In genomic region chr6:30774701-30775100, GRCh38 we compare ENCODE assay signal across 15 cellular contexts.
"Had no signal": no experiment of that assay in that cellular context is flagged by ENCODE, and none has a peak within 500 bp of the region (broad histone marks: within the 10 kb centered on the region; RNA-seq: fewer than 3 reads in every experiment).

No MANE protein-coding gene starts in this region.

- H3K27ac ChIP-seq: adrenal gland, pancreas, SJCRH30, skin epidermis, tibial artery had no signal

- H3K4me3 ChIP-seq: adrenal gland, pancreas, SJCRH30, skin epidermis, tibial artery had no signal

- H3K9me3 ChIP-seq: adrenal gland, pancreas, SJCRH30, tibial artery had no signal

- H3K36me3 ChIP-seq: adrenal gland, pancreas, SJCRH30, tibial artery had no signal

- H3K27me3 ChIP-seq: adrenal gland, pancreas, SJCRH30, tibial artery had no signal

- H3K9me3 Mint-ChIP-seq: central memory CD8-positive, alpha-beta T cell; stimulated activated memory B cell treated with anti-CD40 and anti-IgM and Interleukin-4, amounts not matched to agents 10 μg/mL and 1 μg/mL and 100 μg/mL, for 72 hours had no signal

- H3K27ac Mint-ChIP-seq: activated CD4-positive, alpha-beta memory T cell treated with anti-CD3 and anti-CD28 coated beads, Interleukin-2, amount 10 ng/mL, durations not matched to agents 7 days and 5 days; endodermal cell; stimulated activated memory B cell treated with anti-CD40 and anti-IgM and Interleukin-4, amounts not matched to agents 10 μg/mL and 1 μg/mL and 100 μg/mL, for 72 hours had no signal

- H3K36me3 Mint-ChIP-seq: stimulated activated memory B cell treated with anti-CD40 and anti-IgM and Interleukin-4, amounts not matched to agents 10 μg/mL and 1 μg/mL and 100 μg/mL, for 72 hours had no signal

- H3K27me3 Mint-ChIP-seq: activated CD4-positive, alpha-beta memory T cell treated with anti-CD3 and anti-CD28 coated beads, Interleukin-2, amount 10 ng/mL, durations not matched to agents 7 days and 5 days; central memory CD8-positive, alpha-beta T cell had no signal

- ATAC-seq: stimulated activated memory B cell treated with anti-CD40 and anti-IgM and Interleukin-4, amounts not matched to agents 10 μg/mL and 1 μg/mL and 100 μg/mL, for 72 hours had no signal

- H3K4me3 Mint-ChIP-seq: activated CD4-positive, alpha-beta memory T cell treated with anti-CD3 and anti-CD28 coated beads, Interleukin-2, amount 10 ng/mL, durations not matched to agents 7 days and 5 days; central memory CD8-positive, alpha-beta T cell; endodermal cell; stimulated activated memory B cell treated with anti-CD40 and anti-IgM and Interleukin-4, amounts not matched to agents 10 μg/mL and 1 μg/mL and 100 μg/mL, for 72 hours had no signal

- DNase-seq: activated CD4-positive, alpha-beta memory T cell treated with anti-CD3 and anti-CD28 coated beads, Interleukin-2, amount 10 ng/mL, durations not matched to agents 7 days and 5 days; activated CD4-positive, alpha-beta T cell treated with anti-CD3 and anti-CD28 coated beads for 1 hour; activated CD8-positive, alpha-beta memory T cell treated with anti-CD3 and anti-CD28 coated beads, Interleukin-2, amount 50 U/mL, for 4 hours; activated naive CD4-positive, alpha-beta T cell; adrenal gland; endodermal cell; glutamatergic neuron; left cardiac atrium; pancreas; SJCRH30; T-helper 9 cell; tibial artery had no signal
